12 cellular contexts compared by ENCODE assay signal in the genomic region with DNA sequence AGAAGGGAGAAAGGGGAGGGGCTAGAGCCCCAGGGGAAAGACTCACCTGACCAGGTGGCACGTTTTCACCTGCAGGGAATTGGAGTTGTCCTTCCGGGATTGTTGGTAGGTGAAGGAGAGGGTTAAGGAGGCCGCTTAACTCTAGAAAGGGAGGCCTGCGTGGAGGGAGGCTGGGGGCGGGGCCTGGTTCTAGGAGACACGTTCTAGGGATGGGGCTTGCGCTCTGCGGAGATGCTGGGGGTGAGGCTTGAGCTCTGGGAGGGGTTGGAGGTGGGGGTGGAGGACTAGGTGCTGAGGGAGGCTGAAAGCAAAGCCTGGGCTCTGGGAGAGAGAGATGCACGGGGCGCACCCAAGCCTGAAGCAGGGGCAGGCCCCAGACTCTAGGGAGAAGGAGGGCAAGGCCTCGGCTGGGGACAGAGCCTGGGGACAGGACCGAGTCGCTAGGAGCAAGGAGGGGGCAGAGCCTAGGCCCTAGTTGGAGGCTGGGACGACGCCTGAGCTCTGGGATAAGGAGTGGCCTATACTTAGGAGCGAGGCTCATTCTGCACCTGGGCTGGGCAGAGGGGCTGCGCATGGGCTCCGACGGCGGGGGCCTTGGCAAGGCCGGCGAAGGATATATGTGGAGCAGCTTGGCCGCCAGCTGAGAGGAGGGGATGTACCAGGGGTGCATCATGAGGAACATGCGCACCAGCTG. TPM values are rescaled to one million over a fixed set of nuclear protein-coding genes. Genes with fewer than 3 reads are reported as not detected.
A peak's percentile ranks its signal among the peaks of the same experiment; 100 is the strongest.
DNase-seq lines count a peak whose midpoint lies in the region; ATAC-seq and TF ChIP-seq lines count a peak whose summit lies in the region.
"Had no signal": no experiment of that assay in that cellular context is flagged by ENCODE, and none has a peak within 500 bp of the region (broad histone marks: within the 10 kb centered on the region; RNA-seq: fewer than 3 reads in every experiment).

No MANE protein-coding gene starts in this region.

- H3K27me3 ChIP-seq in CD4-positive, CD25-positive, alpha-beta regulatory T cell (ENCODE audit: control insufficient read depth, insufficient read depth, low read length) = no peaks in the 10 kb centered on the region
- H3K27me3 ChIP-seq in HUES6 (ENCODE audit: control insufficient read depth, insufficient read depth, low read length) (peaks cover 62% of the 10 kb centered on the region), dorsolateral prefrontal cortex (peaks cover 0 to 16% (median 0%) of the 10 kb centered on the region in 45 donors)

- peak overlapping the region; percentile 93 for H3K27ac ChIP-seq in CD4-positive, CD25-positive, alpha-beta regulatory T cell (ENCODE audit: insufficient read depth, low read length, poor library complexity, severe bottlenecking)
- H3K27ac ChIP-seq in HUES6 (ENCODE audit: low read depth, low read length) = no peak overlapping the region
- peak overlapping the region in 17 of 59 donors; percentile 14 to 95 (median 81) for H3K27ac ChIP-seq in dorsolateral prefrontal cortex

- H3K36me3 Mint-ChIP-seq in CD4-positive, CD25-positive, alpha-beta regulatory T cell = peaks cover 33% of the 10 kb centered on the region
- H3K36me3 Mint-ChIP-seq in nephron (ENCODE audit: low read depth) = no peaks in the 10 kb centered on the region

- no peaks in the 10 kb centered on the region for H3K9me3 ChIP-seq in CD4-positive, CD25-positive, alpha-beta regulatory T cell (ENCODE audit: control insufficient read depth in 2 of 2, low read length in 2 of 2)
- no peaks in the 10 kb centered on the region for H3K9me3 ChIP-seq in HUES6 (ENCODE audit: control insufficient read depth, insufficient read depth, low read depth, low read length)

- no peak for DNase-seq in CD4-positive, CD25-positive, alpha-beta regulatory T cell
- DNase-seq in dorsolateral prefrontal cortex (no peak), NCI-H1436 (lab: John Stamatoyannopoulos, UW) (no peak), hepatic stellate cell (ENCODE audit: low spot score) (no peak), HUDEP-2 (lab: John Stamatoyannopoulos, UW; ENCODE audit: unreplicated experiment in 76 of 76) (no peak)
- no peak for DNase-seq in NK-92 treated with Interleukin-12 subunit alpha and Interleukin-12 subunit beta, amount 100 ng/mL, for 24 hours (lab: John Stamatoyannopoulos, UW)
- DNase-seq: HCEC 1CT; midbrain; NCI-H446; stimulated activated CD4-positive, alpha-beta T cell treated with anti-CD3 and anti-CD28 coated beads, Interleukin-1b, Interleukin-23, amount 100 ng/mL, for 48 hours had no signal

- peaks cover 45% of the 10 kb centered on the region for H3K36me3 ChIP-seq in CD4-positive, CD25-positive, alpha-beta regulatory T cell (ENCODE audit: control insufficient read depth, insufficient read depth, low read length)
- H3K36me3 ChIP-seq in HUES6 (ENCODE audit: control insufficient read depth, insufficient read depth, low read length) = no peaks in the 10 kb centered on the region

- intact Hi-C loops in dorsolateral prefrontal cortex (cut with DNase I) = no loop called here

- H3K4me1 Mint-ChIP-seq in CD4-positive, CD25-positive, alpha-beta regulatory T cell = peaks cover 0 to 50% (median 28%) of the 10 kb centered on the region in 4 donors
- H3K4me1 Mint-ChIP-seq in nephron = peaks cover 8% of the 10 kb centered on the region

- no peak for TF ChIP-seq CTCF in dorsolateral prefrontal cortex (IDR thresholded peaks at IDR 0.05 in 54 of 56, conservative IDR thresholded peaks at IDR 0.05 in 2 of 56; ENCODE audit: low read depth in 1 of 56, partially characterized antibody in 56 of 56)
- TF ChIP-seq CTCF in nephron (IDR thresholded peaks at IDR 0.05; ENCODE audit: unreplicated experiment in 3 of 3) = no peak

- H3K4me1 ChIP-seq in CD4-positive, CD25-positive, alpha-beta regulatory T cell (ENCODE audit: control insufficient read depth, insufficient read depth, low read length, poor library complexity, severe bottlenecking) = peaks cover 55% of the 10 kb centered on the region
- H3K4me1 ChIP-seq in HUES6 (ENCODE audit: control insufficient read depth, insufficient read depth, low read length) = peaks cover 38% of the 10 kb centered on the region

- H3K27ac Mint-ChIP-seq in CD4-positive, CD25-positive, alpha-beta regulatory T cell = peak overlapping the region in 2 of 3 donors; percentile 26 to 65
- H3K27ac Mint-ChIP-seq in nephron = no peak overlapping the region

- no peak overlapping the region for H3K9ac ChIP-seq in HUES6 (ENCODE audit: low read length)

- no peak for ATAC-seq in CD4-positive, CD25-positive, alpha-beta regulatory T cell (ENCODE audit: low read depth in 2 of 2)

- no peaks in the 10 kb centered on the region for H3K9me3 Mint-ChIP-seq in CD4-positive, CD25-positive, alpha-beta regulatory T cell
- no peaks in the 10 kb centered on the region for H3K9me3 Mint-ChIP-seq in nephron

- no peak overlapping the region for H3K4me3 ChIP-seq in CD4-positive, CD25-positive, alpha-beta regulatory T cell (ENCODE audit: low read depth, low read length)
- H3K4me3 ChIP-seq in HUES6 (ENCODE audit: low read depth, low read length) (peak overlapping the region; percentile 51), dorsolateral prefrontal cortex (peak overlapping the region in 50 of 59 donors; percentile 41 to 73 (median 62))

- peak overlapping the region; percentile 84 to 89 (median 87) for H3K4me3 Mint-ChIP-seq in CD4-positive, CD25-positive, alpha-beta regulatory T cell
- peak overlapping the region; percentile 50 to 62 (median 61) for H3K4me3 Mint-ChIP-seq in nephron

- H3K27me3 Mint-ChIP-seq in CD4-positive, CD25-positive, alpha-beta regulatory T cell = peaks cover 5% of the 10 kb centered on the region
- H3K27me3 Mint-ChIP-seq in nephron (ENCODE audit: low read depth) = peaks cover 56% of the 10 kb centered on the region

RNA-seq across cellular contexts. Expression of a gene that starts 2.4 kb away (rescaled TPM):
- total RNA-seq in CD4-positive, CD25-positive, alpha-beta regulatory T cell = 570 TPM
- polyA plus RNA-seq in CD4-positive, CD25-positive, alpha-beta regulatory T cell = 100 to 1,000 TPM; 140 to 170 (median 157) TPM
- 10 to 100 TPM; 15.2 to 58.6 (median 32.8) TPM for total RNA-seq in dorsolateral prefrontal cortex

RNA-seq across cellular contexts. Expression of a gene that starts 18.2 kb away (rescaled TPM):
- total RNA-seq in CD4-positive, CD25-positive, alpha-beta regulatory T cell = 10.9 TPM
- under 1 TPM in 2 of 4 donors, not detected in 2; 0.17 to 0.43 TPM for polyA plus RNA-seq in CD4-positive, CD25-positive, alpha-beta regulatory T cell
- total RNA-seq in dorsolateral prefrontal cortex = 10 to 100 TPM in 111 of 120 experiments, 1 to 10 TPM in 9; 4.6 to 94.1 (median 19.4) TPM

RNA-seq across cellular contexts. Expression of a gene that starts 18.5 kb away (rescaled TPM):
- total RNA-seq in CD4-positive, CD25-positive, alpha-beta regulatory T cell = 0.42 TPM
- not detected for polyA plus RNA-seq in CD4-positive, CD25-positive, alpha-beta regulatory T cell
- total RNA-seq in dorsolateral prefrontal cortex = 100 to 1,000 TPM; 116 to 339 (median 247) TPM

RNA-seq across cellular contexts. Expression of a gene that starts 36.8 kb away (rescaled TPM):
- 1,361 TPM for total RNA-seq in CD4-positive, CD25-positive, alpha-beta regulatory T cell
- polyA plus RNA-seq in CD4-positive, CD25-positive, alpha-beta regulatory T cell = 100 to 1,000 TPM in 1 of 4 donors, 10 to 100 TPM in 3; 75.0 to 100 (median 89.3) TPM
- 100 to 1,000 TPM; 198 to 357 (median 281) TPM for total RNA-seq in dorsolateral prefrontal cortex

Comparison
In these comparisons a context has a peak if more than half of its experiments do, and no peak if none do; other contexts are left out.
1. H3K27ac Mint-ChIP-seq: peak in CD4-positive, CD25-positive, alpha-beta regulatory T cell (2 of 3); none in nephron (0 of 3).
2. RNA of a gene that starts 18.5 kb away (total RNA-seq): 116 to 339 TPM in dorsolateral prefrontal cortex; 0.42 TPM in CD4-positive, CD25-positive, alpha-beta regulatory T cell (single experiment); every median in the first group is over 10 times any median in the second.